In the genomic region with DNA sequence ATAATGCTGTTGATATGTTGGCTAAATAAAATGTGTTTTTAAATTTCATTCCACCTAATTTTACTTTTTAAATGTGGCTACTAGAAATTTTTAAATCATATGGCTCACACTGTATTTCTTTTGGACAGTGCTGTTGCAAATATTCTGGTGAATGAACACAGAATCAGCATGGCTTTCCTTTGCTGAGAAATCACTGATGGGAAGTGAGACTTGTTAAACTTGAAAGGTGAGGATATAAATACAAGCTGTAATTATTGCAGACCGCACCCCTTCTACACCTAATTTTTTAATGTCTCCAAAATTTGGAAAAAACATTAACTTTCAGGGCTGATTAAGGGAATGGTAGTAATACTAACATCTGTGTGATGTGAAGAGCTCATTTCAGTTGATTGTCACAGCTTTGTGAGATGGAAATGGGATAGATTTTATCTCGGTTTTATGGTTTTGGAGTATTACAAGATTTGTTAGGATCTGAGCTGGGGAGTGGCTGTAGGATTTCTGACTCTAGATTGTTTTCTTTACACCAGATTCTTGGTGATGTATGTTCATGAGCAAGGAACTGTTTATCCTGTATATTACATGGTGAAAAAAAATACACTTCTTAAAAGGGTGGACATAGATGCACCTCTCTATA, we compare ENCODE assay signal across 7 cellular contexts. TPM values are rescaled to one million over a fixed set of nuclear protein-coding genes. Genes with fewer than 3 reads are reported as not detected.
DNase-seq lines count a peak whose midpoint lies in the region; ATAC-seq, FAIRE-seq and TF ChIP-seq lines count a peak whose summit lies in the region.

No MANE protein-coding gene starts in this region.

- peaks cover 17% of the 10 kb centered on the region for H4K20me1 ChIP-seq in GM23338 (replicated peaks; ENCODE audit: insufficient read depth)

- H3K36me3 ChIP-seq in GM23338 (ENCODE audit: insufficient read depth) (peaks cover 5% of the 10 kb centered on the region; the same call in 1 of the 2 replicates), skeletal muscle tissue (ENCODE audit: control insufficient read depth in 3 of 3, insufficient read depth in 3 of 3, low read length in 3 of 3) (peaks cover 0 to 21% (median 0%) of the 10 kb centered on the region in 3 donors)

- H3K27me3 ChIP-seq in GM23338 (ENCODE audit: insufficient read depth) (no peaks in the 10 kb centered on the region), skeletal muscle tissue (ENCODE audit: control insufficient read depth in 3 of 3, insufficient read depth in 3 of 3, low read length in 3 of 3) (no peaks in the 10 kb centered on the region)

- H3K27ac ChIP-seq in GM23338 (ENCODE audit: low read depth) (no peak overlapping the region), skeletal muscle tissue (ENCODE audit: low read depth, low read length) (peak overlapping the region; percentile 89)

- peak overlapping the region; percentile 86 for H3K4me3 Mint-ChIP-seq in GM23338

- peaks cover 57% of the 10 kb centered on the region for H3K79me2 ChIP-seq in GM23338 (replicated peaks; ENCODE audit: insufficient read depth)

- TF ChIP-seq CTCF in GM23338 (conservative IDR thresholded peaks at IDR 0.05; ENCODE audit: low read depth in 2 of 2), result no peak
- no peak for TF ChIP-seq CTCF in fibroblast of the aortic adventitia (IDR thresholded peaks at IDR 0.05; ENCODE audit: insufficient read depth, low read length)

- no peaks in the 10 kb centered on the region for H3K27me3 Mint-ChIP-seq in GM23338 (ENCODE audit: insufficient read depth, low read depth, poor library complexity)

- peaks cover 15% of the 10 kb centered on the region for H3K9me3 Mint-ChIP-seq in GM23338

- H3F3A ChIP-seq in GM23338 (replicated peaks; ENCODE audit: low read depth), result peaks cover 4% of the 10 kb centered on the region; the same call in 1 of the 2 replicates

- DNase-seq in GM23338 (ENCODE audit: low spot score) (no peak), RPMI8226 (peak; percentile 29), fibroblast of the aortic adventitia (ENCODE audit: low read depth) (no peak), H54 (ENCODE audit: insufficient read length, low spot score) (no peak), posterior cingulate gyrus (no peak)

- H3K4me1 ChIP-seq in GM23338 (ENCODE audit: insufficient read depth), result peaks cover 22% of the 10 kb centered on the region
- H3K4me1 ChIP-seq in skeletal muscle tissue (ENCODE audit: control insufficient read depth in 3 of 3, insufficient read depth in 3 of 3, low read length in 3 of 3), result peaks cover 23 to 43% (median 25%) of the 10 kb centered on the region in 3 donors

- H3K4me1 Mint-ChIP-seq in GM23338, result peaks cover 18% of the 10 kb centered on the region; the same call in 2 of the 3 replicates

- peak overlapping the region; percentile 93 for H3K4me2 ChIP-seq in GM23338

- H2AFZ ChIP-seq in GM23338, result no peak overlapping the region

- ATAC-seq in GM23338 (no peak), GM19452 (IDR thresholded peaks at IDR 0.05; ENCODE audit: unreplicated experiment) (no peak)

- TF ChIP-seq POLR2A in H54 (IDR thresholded peaks at IDR 0.05; ENCODE audit: low read depth, low read length), result no peak

- intact Hi-C loops in posterior cingulate gyrus (cut with DNase I), result loop anchor here (5.0 to 10.0 kb wide), 2 partner anchors 74 to 383 kb away; a partner anchor contains a TSS

- H3K9ac ChIP-seq in skeletal muscle tissue (ENCODE audit: low read depth in 1 of 3, low read length in 3 of 3), result peak overlapping the region; percentile 83 to 92 (median 92)

- H3K9me2 ChIP-seq in GM23338 (ENCODE audit: insufficient read depth), result peaks cover 8% of the 10 kb centered on the region; the same call in 1 of the 2 replicates

- H3K4me3 ChIP-seq in GM23338 (peak overlapping the region; percentile 88), fibroblast of the aortic adventitia (ENCODE audit: low read depth, low read length) (peak overlapping the region; percentile 77), skeletal muscle tissue (ENCODE audit: low read length in 3 of 3) (peak overlapping the region; percentile 79 to 87 (median 83))

- no peak for FAIRE-seq in H54 (lab: Jason Lieb, UNC)

- H3K36me3 Mint-ChIP-seq in GM23338 (ENCODE audit: low read depth), result peaks cover 28% of the 10 kb centered on the region

- no peaks in the 10 kb centered on the region for H3K9me3 ChIP-seq in skeletal muscle tissue (ENCODE audit: control insufficient read depth in 3 of 3, low read length in 3 of 3)

- no peak overlapping the region for H3K27ac Mint-ChIP-seq in GM23338

TF ChIP-seq in GM23338, 12 proteins besides CTCF, POLR2A, EP300 and RAD21 (continues in another document):
- no peak for TF ChIP-seq JUNB (IDR thresholded peaks at IDR 0.05; ENCODE audit: unreplicated experiment)
- TF ChIP-seq NANOG (IDR thresholded peaks at IDR 0.05; ENCODE audit: borderline replicate concordance), result no peak
- no peak for TF ChIP-seq ZNF331 (CRISPR knock-in tag; IDR thresholded peaks at IDR 0.05; ENCODE audit: low read depth)
- no peak for TF ChIP-seq EZH2 (IDR thresholded peaks at IDR 0.05; ENCODE audit: low read depth, unreplicated experiment)
- no peak for TF ChIP-seq POLR2AphosphoS5 (IDR thresholded peaks at IDR 0.05; ENCODE audit: low read depth)
- TF ChIP-seq, protein P1, sequence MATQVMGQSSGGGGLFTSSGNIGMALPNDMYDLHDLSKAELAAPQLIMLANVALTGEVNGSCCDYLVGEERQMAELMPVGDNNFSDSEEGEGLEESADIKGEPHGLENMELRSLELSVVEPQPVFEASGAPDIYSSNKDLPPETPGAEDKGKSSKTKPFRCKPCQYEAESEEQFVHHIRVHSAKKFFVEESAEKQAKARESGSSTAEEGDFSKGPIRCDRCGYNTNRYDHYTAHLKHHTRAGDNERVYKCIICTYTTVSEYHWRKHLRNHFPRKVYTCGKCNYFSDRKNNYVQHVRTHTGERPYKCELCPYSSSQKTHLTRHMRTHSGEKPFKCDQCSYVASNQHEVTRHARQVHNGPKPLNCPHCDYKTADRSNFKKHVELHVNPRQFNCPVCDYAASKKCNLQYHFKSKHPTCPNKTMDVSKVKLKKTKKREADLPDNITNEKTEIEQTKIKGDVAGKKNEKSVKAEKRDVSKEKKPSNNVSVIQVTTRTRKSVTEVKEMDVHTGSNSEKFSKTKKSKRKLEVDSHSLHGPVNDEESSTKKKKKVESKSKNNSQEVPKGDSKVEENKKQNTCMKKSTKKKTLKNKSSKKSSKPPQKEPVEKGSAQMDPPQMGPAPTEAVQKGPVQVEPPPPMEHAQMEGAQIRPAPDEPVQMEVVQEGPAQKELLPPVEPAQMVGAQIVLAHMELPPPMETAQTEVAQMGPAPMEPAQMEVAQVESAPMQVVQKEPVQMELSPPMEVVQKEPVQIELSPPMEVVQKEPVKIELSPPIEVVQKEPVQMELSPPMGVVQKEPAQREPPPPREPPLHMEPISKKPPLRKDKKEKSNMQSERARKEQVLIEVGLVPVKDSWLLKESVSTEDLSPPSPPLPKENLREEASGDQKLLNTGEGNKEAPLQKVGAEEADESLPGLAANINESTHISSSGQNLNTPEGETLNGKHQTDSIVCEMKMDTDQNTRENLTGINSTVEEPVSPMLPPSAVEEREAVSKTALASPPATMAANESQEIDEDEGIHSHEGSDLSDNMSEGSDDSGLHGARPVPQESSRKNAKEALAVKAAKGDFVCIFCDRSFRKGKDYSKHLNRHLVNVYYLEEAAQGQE (IDR thresholded peaks at IDR 0.05; ENCODE audit: unreplicated experiment), result no peak
- TF ChIP-seq ZNF114 (CRISPR knock-in tag; IDR thresholded peaks at IDR 0.05), result no peak
- TF ChIP-seq, protein P2, sequence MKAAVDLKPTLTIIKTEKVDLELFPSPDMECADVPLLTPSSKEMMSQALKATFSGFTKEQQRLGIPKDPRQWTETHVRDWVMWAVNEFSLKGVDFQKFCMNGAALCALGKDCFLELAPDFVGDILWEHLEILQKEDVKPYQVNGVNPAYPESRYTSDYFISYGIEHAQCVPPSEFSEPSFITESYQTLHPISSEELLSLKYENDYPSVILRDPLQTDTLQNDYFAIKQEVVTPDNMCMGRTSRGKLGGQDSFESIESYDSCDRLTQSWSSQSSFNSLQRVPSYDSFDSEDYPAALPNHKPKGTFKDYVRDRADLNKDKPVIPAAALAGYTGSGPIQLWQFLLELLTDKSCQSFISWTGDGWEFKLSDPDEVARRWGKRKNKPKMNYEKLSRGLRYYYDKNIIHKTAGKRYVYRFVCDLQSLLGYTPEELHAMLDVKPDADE (IDR thresholded peaks at IDR 0.05), result no peak
- no peak for TF ChIP-seq CREB1 (CRISPR knock-in tag; IDR thresholded peaks at IDR 0.05; ENCODE audit: low read depth)

RNA-seq across cellular contexts. Expression of a gene that starts 1.3 kb away (rescaled TPM):
- total RNA-seq in GM23338 (2014; rRNA removed; shearing (Covaris generic)), result 85.7 and 95.7 TPM in 2 replicates
- 11.3 and 13.1 TPM in 2 replicates for polyA plus RNA-seq in GM23338 (2016; fragmentation: Nextera tagmentation; extraction: Ambion mirVana)
- total RNA-seq in fibroblast of the aortic adventitia (ENCODE audit: low replicate concordance) (30.9 and 46.6 TPM in 2 replicates), skeletal muscle tissue (35.5 TPM)

RNA-seq across cellular contexts. Expression of a gene that starts 32.3 kb away (rescaled TPM):
- total RNA-seq in GM23338 (2014; rRNA removed; shearing (Covaris generic)), result 0.27 and 0.31 TPM in 2 replicates
- polyA plus RNA-seq in GM23338 (2016; fragmentation: Nextera tagmentation; extraction: Ambion mirVana), result 0.70 and 0.80 TPM in 2 replicates
- total RNA-seq in fibroblast of the aortic adventitia (ENCODE audit: low replicate concordance), result 0.09 TPM in 1 of 2 replicates, not detected in the other
- 2.1 TPM for total RNA-seq in skeletal muscle tissue
